ENCODE assay signal across 1 cellular context in the genomic region with DNA sequence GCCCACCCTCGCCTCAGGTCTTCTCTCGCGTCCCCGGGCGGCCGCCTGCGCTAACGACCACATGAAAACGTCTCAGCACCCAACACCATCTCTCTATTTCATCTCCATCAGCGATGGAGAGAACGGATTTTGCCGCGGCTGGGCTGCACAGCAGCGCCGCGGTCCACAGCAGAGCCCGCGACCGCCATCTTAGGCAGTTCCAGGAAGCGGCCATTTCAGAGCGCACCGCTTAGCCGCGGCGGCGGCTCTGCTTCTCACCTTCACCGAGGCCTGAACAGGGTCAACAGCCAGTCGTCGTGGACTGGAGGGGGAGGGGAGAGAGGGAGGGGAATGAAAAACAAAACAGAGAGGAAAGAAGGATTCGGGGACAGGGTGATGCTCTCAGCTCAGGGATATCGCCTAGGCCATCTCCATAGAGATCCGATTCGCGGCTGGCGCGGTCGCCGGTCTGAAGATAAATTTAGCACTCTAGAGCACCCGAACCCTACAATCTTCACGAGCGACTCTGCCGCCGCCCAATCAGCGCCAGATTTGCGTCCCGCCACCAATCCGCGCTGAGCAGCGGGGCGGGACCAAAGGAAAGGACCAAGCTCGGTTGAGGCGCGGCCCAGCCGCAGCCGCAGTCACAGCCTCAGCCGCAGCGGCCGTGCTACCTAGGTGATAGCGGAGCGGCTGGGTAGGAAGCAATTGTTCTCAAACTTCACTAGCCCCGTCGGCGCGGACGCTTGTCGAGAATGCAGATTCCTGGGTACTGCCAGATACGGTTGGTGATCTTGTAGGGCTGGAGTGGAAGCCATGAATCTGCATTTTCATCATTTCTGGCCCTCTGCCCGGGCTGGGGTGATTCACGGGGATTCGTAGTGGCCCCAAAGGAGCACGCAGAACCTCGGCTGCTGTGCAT.
TF ChIP-seq lines count a peak whose summit lies in the region.

A gene (minus strand): TSS at position 450 of the 901 bp plus-strand sequence. CDS start 3,108 bp downstream, outside the sequence.

TF ChIP-seq in K562, 482 proteins besides CTCF, POLR2A, EP300 and RAD21 (continued from another document and continues in another):
- TF ChIP-seq POLR2AphosphoS2 (IDR thresholded peaks at IDR 0.05; ENCODE audit: low read length), result peak; percentile 41; the same call in 1 of the 2 replicates
- TF ChIP-seq, protein P1, sequence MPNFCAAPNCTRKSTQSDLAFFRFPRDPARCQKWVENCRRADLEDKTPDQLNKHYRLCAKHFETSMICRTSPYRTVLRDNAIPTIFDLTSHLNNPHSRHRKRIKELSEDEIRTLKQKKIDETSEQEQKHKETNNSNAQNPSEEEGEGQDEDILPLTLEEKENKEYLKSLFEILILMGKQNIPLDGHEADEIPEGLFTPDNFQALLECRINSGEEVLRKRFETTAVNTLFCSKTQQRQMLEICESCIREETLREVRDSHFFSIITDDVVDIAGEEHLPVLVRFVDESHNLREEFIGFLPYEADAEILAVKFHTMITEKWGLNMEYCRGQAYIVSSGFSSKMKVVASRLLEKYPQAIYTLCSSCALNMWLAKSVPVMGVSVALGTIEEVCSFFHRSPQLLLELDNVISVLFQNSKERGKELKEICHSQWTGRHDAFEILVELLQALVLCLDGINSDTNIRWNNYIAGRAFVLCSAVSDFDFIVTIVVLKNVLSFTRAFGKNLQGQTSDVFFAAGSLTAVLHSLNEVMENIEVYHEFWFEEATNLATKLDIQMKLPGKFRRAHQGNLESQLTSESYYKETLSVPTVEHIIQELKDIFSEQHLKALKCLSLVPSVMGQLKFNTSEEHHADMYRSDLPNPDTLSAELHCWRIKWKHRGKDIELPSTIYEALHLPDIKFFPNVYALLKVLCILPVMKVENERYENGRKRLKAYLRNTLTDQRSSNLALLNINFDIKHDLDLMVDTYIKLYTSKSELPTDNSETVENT (CRISPR knock-in tag; IDR thresholded peaks at IDR 0.05), result peak; percentile 68; the same call in 1 of the 2 replicates
- TF ChIP-seq, protein P2, sequence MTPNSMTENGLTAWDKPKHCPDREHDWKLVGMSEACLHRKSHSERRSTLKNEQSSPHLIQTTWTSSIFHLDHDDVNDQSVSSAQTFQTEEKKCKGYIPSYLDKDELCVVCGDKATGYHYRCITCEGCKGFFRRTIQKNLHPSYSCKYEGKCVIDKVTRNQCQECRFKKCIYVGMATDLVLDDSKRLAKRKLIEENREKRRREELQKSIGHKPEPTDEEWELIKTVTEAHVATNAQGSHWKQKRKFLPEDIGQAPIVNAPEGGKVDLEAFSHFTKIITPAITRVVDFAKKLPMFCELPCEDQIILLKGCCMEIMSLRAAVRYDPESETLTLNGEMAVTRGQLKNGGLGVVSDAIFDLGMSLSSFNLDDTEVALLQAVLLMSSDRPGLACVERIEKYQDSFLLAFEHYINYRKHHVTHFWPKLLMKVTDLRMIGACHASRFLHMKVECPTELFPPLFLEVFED (CRISPR knock-in tag; conservative IDR thresholded peaks at IDR 0.05), result peak; percentile 55; the same call in 1 of the 2 replicates
- TF ChIP-seq MAZ (CRISPR knock-in tag; conservative IDR thresholded peaks at IDR 0.05 in 1 of 2, IDR thresholded peaks at IDR 0.05 in 1 of 2), result peak in 1 of 2 experiments; percentile 6; a peak in 1 of 4 replicates
- peak; percentile 79 for TF ChIP-seq RBBP5 (IDR thresholded peaks at IDR 0.05; ENCODE audit: borderline replicate concordance, insufficient read depth, low read length, poor library complexity, severe bottlenecking)
- no peak for TF ChIP-seq ZNF717 (CRISPR knock-in tag; IDR thresholded peaks at IDR 0.05)
- TF ChIP-seq ZNF766 (CRISPR knock-in tag; conservative IDR thresholded peaks at IDR 0.05), result peak; percentile 65; the same call in 1 of the 2 replicates
- TF ChIP-seq FOXM1 (IDR thresholded peaks at IDR 0.05; ENCODE audit: low read depth), result peak; percentile 13; the same call in 1 of the 2 replicates
- no peak for TF ChIP-seq FOXM1 (CRISPR knock-in tag; IDR thresholded peaks at IDR 0.05; ENCODE audit: low read depth)
- peak; percentile 96 for TF ChIP-seq CTBP1 (IDR thresholded peaks at IDR 0.05; ENCODE audit: borderline replicate concordance)
- TF ChIP-seq PML (IDR thresholded peaks at IDR 0.05; ENCODE audit: low read length), result 0 out of 2 replicates have a peak, but pooled peaks have one; percentile 60
- peak; percentile 74 for TF ChIP-seq FOSL1 (tag; conservative IDR thresholded peaks at IDR 0.05)
- TF ChIP-seq BCOR (IDR thresholded peaks at IDR 0.05), result peak; percentile 45; the same call in 1 of the 2 replicates
- peak; percentile 48 for TF ChIP-seq NCOR1 (IDR thresholded peaks at IDR 0.05)
- TF ChIP-seq SAP30 (IDR thresholded peaks at IDR 0.05; ENCODE audit: borderline replicate concordance, insufficient read depth, low read depth, low read length, poor library complexity, severe bottlenecking), result peak; percentile 58
- TF ChIP-seq SIN3B (IDR thresholded peaks at IDR 0.05; ENCODE audit: low read depth), result peak; percentile 52; the same call in 1 of the 2 replicates
- TF ChIP-seq, protein P3, sequence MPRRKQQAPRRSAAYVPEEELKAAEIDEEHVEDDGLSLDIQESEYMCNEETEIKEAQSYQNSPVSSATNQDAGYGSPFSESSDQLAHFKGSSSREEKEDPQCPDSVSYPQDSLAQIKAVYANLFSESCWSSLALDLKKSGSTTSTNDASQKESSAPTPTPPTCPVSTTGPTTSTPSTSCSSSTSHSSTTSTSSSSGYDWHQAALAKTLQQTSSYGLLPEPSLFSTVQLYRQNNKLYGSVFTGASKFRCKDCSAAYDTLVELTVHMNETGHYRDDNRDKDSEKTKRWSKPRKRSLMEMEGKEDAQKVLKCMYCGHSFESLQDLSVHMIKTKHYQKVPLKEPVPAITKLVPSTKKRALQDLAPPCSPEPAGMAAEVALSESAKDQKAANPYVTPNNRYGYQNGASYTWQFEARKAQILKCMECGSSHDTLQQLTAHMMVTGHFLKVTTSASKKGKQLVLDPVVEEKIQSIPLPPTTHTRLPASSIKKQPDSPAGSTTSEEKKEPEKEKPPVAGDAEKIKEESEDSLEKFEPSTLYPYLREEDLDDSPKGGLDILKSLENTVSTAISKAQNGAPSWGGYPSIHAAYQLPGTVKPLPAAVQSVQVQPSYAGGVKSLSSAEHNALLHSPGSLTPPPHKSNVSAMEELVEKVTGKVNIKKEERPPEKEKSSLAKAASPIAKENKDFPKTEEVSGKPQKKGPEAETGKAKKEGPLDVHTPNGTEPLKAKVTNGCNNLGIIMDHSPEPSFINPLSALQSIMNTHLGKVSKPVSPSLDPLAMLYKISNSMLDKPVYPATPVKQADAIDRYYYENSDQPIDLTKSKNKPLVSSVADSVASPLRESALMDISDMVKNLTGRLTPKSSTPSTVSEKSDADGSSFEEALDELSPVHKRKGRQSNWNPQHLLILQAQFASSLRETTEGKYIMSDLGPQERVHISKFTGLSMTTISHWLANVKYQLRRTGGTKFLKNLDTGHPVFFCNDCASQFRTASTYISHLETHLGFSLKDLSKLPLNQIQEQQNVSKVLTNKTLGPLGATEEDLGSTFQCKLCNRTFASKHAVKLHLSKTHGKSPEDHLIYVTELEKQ (CRISPR knock-in tag; IDR thresholded peaks at IDR 0.05), result no peak
- peak; percentile 61; the same call in 1 of the 2 replicates for TF ChIP-seq ZEB2 (IDR thresholded peaks at IDR 0.05)
- TF ChIP-seq NCOA1 (IDR thresholded peaks at IDR 0.05; ENCODE audit: low read depth), result peak; percentile 58
- TF ChIP-seq, protein P4, sequence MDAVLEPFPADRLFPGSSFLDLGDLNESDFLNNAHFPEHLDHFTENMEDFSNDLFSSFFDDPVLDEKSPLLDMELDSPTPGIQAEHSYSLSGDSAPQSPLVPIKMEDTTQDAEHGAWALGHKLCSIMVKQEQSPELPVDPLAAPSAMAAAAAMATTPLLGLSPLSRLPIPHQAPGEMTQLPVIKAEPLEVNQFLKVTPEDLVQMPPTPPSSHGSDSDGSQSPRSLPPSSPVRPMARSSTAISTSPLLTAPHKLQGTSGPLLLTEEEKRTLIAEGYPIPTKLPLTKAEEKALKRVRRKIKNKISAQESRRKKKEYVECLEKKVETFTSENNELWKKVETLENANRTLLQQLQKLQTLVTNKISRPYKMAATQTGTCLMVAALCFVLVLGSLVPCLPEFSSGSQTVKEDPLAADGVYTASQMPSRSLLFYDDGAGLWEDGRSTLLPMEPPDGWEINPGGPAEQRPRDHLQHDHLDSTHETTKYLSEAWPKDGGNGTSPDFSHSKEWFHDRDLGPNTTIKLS (IDR thresholded peaks at IDR 0.05; ENCODE audit: borderline replicate concordance, low read depth), result peak; percentile 48; the same call in 1 of the 2 replicates
- peak; percentile 36; the same call in 1 of the 2 replicates for TF ChIP-seq KLF1 (tag; IDR thresholded peaks at IDR 0.05)
- TF ChIP-seq ETV1 (tag; conservative IDR thresholded peaks at IDR 0.05; ENCODE audit: low read depth), result peak; percentile 56; the same call in 1 of the 2 replicates
- peak in 1 of 2 experiments; percentile 53; a peak in 3 of 4 replicates for TF ChIP-seq RCOR1 (IDR thresholded peaks at IDR 0.05; ENCODE audit: borderline replicate concordance in 1 of 2, low read depth in 2 of 2, low read length in 2 of 2)
- peak; percentile 69 for TF ChIP-seq BRD9 (IDR thresholded peaks at IDR 0.05; ENCODE audit: low read depth, partially characterized antibody)
- TF ChIP-seq, protein P5, sequence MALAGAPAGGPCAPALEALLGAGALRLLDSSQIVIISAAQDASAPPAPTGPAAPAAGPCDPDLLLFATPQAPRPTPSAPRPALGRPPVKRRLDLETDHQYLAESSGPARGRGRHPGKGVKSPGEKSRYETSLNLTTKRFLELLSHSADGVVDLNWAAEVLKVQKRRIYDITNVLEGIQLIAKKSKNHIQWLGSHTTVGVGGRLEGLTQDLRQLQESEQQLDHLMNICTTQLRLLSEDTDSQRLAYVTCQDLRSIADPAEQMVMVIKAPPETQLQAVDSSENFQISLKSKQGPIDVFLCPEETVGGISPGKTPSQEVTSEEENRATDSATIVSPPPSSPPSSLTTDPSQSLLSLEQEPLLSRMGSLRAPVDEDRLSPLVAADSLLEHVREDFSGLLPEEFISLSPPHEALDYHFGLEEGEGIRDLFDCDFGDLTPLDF (CRISPR knock-in tag; IDR thresholded peaks at IDR 0.05), result peak; percentile 84; the same call in 1 of the 2 replicates
- TF ChIP-seq OTX1 (CRISPR knock-in tag; IDR thresholded peaks at IDR 0.05), result peak; percentile 24; the same call in 1 of the 2 replicates
- TF ChIP-seq, protein P6, sequence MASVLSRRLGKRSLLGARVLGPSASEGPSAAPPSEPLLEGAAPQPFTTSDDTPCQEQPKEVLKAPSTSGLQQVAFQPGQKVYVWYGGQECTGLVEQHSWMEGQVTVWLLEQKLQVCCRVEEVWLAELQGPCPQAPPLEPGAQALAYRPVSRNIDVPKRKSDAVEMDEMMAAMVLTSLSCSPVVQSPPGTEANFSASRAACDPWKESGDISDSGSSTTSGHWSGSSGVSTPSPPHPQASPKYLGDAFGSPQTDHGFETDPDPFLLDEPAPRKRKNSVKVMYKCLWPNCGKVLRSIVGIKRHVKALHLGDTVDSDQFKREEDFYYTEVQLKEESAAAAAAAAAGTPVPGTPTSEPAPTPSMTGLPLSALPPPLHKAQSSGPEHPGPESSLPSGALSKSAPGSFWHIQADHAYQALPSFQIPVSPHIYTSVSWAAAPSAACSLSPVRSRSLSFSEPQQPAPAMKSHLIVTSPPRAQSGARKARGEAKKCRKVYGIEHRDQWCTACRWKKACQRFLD (CRISPR knock-in tag; IDR thresholded peaks at IDR 0.05), result no peak
- peak; percentile 86 for TF ChIP-seq NCOA6 (IDR thresholded peaks at IDR 0.05)
- no peak for TF ChIP-seq HOXB6 (CRISPR knock-in tag; IDR thresholded peaks at IDR 0.05; ENCODE audit: borderline replicate concordance)
- TF ChIP-seq, protein P7, sequence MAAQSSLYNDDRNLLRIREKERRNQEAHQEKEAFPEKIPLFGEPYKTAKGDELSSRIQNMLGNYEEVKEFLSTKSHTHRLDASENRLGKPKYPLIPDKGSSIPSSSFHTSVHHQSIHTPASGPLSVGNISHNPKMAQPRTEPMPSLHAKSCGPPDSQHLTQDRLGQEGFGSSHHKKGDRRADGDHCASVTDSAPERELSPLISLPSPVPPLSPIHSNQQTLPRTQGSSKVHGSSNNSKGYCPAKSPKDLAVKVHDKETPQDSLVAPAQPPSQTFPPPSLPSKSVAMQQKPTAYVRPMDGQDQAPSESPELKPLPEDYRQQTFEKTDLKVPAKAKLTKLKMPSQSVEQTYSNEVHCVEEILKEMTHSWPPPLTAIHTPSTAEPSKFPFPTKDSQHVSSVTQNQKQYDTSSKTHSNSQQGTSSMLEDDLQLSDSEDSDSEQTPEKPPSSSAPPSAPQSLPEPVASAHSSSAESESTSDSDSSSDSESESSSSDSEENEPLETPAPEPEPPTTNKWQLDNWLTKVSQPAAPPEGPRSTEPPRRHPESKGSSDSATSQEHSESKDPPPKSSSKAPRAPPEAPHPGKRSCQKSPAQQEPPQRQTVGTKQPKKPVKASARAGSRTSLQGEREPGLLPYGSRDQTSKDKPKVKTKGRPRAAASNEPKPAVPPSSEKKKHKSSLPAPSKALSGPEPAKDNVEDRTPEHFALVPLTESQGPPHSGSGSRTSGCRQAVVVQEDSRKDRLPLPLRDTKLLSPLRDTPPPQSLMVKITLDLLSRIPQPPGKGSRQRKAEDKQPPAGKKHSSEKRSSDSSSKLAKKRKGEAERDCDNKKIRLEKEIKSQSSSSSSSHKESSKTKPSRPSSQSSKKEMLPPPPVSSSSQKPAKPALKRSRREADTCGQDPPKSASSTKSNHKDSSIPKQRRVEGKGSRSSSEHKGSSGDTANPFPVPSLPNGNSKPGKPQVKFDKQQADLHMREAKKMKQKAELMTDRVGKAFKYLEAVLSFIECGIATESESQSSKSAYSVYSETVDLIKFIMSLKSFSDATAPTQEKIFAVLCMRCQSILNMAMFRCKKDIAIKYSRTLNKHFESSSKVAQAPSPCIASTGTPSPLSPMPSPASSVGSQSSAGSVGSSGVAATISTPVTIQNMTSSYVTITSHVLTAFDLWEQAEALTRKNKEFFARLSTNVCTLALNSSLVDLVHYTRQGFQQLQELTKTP (IDR thresholded peaks at IDR 0.05; ENCODE audit: low read depth in 1 of 2, partially characterized antibody in 2 of 2), result peak in 1 of 2 experiments; percentile 29
- 0 out of 2 replicates have a peak, but pooled peaks have one; percentile 58 for TF ChIP-seq GTF2F1 (IDR thresholded peaks at IDR 0.05; ENCODE audit: low read depth, low read length)
- TF ChIP-seq CBFA2T2 (conservative IDR thresholded peaks at IDR 0.05), result no peak
- TF ChIP-seq ZNF507 (tag; conservative IDR thresholded peaks at IDR 0.05), result no peak
- TF ChIP-seq, protein P8, sequence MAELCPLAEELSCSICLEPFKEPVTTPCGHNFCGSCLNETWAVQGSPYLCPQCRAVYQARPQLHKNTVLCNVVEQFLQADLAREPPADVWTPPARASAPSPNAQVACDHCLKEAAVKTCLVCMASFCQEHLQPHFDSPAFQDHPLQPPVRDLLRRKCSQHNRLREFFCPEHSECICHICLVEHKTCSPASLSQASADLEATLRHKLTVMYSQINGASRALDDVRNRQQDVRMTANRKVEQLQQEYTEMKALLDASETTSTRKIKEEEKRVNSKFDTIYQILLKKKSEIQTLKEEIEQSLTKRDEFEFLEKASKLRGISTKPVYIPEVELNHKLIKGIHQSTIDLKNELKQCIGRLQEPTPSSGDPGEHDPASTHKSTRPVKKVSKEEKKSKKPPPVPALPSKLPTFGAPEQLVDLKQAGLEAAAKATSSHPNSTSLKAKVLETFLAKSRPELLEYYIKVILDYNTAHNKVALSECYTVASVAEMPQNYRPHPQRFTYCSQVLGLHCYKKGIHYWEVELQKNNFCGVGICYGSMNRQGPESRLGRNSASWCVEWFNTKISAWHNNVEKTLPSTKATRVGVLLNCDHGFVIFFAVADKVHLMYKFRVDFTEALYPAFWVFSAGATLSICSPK (IDR thresholded peaks at IDR 0.05; ENCODE audit: borderline replicate concordance), result peak; percentile 50; the same call in 1 of the 2 replicates
